In the genomic region with DNA sequence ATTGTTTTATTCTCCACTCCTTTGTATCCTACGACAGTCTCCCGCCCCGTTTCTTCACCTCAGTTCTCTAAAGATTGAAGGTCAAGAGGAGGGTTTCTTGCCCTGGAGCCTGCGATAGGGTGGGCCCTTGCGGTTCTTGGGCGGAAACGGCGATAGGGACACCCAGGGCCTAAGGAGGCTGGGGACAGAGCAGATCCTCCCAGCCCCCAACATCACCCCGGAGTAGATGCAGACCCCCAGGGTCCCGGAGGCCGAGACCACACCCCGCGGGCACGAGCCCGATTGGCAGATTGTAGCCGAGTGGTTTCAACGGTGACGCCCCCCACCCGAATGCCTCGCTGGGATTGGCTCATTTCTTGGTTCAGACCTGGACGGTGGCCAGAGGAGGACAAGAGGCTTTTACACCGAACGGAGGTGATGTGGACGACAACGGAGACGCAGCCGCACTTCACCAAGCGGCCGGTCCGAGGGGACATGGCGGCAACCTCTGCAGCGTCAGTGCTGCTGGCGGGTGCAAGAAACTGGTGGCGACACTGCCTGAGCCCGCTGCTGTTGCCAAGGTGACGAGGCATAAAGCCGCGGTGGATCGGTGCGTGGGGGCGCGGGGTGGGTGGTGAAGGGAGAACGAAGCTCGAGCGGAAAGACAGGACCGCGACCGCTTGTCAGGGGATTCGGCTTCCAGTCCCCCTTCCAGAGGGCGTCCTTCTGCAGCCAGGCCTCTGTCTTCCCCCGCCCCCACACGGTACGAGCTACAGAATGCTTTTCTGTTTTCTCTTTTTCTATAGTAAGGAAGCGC, we compare ENCODE assay signal across 1 cellular context.
TF ChIP-seq lines count a peak whose summit lies in the region.

No MANE protein-coding gene starts in this region.

TF ChIP-seq in HEK293, 187 proteins besides CTCF, POLR2A, EP300 and RAD21 (continued from another document):
- TF ChIP-seq FEZF1 (tag by site-specific recombination; IDR thresholded peaks at IDR 0.05) (no peak), ZNF184 (tag by site-specific recombination; IDR thresholded peaks at IDR 0.05) (no peak), ZNF596 (tag by site-specific recombination; IDR thresholded peaks at IDR 0.05) (no peak), ZNF660 (tag by site-specific recombination; IDR thresholded peaks at IDR 0.05) (no peak; the same call in none of the 2 replicates), ZNF24 (tag by site-specific recombination; IDR thresholded peaks at IDR 0.05) (no peak), ZBTB11 (tag by site-specific recombination; conservative IDR thresholded peaks at IDR 0.05; ENCODE audit: low read depth) (no peak), ZNF777 (tag by site-specific recombination; IDR thresholded peaks at IDR 0.05; ENCODE audit: borderline replicate concordance) (no peak), SP3 (tag by site-specific recombination; IDR thresholded peaks at IDR 0.05) (peak; percentile 66), KLF9 (tag by site-specific recombination; IDR thresholded peaks at IDR 0.05; ENCODE audit: low read depth) (peak; percentile 59), ZNF521 (tag by site-specific recombination; IDR thresholded peaks at IDR 0.05) (no peak), KLF10 (tag by site-specific recombination; IDR thresholded peaks at IDR 0.05) (no peak), ZNF266 (tag by site-specific recombination; IDR thresholded peaks at IDR 0.05; ENCODE audit: low read depth) (no peak), ZNF362 (tag by site-specific recombination; IDR thresholded peaks at IDR 0.05) (no peak), SP7 (tag by site-specific recombination; IDR thresholded peaks at IDR 0.05) (peak; percentile 76), OSR2 (tag by site-specific recombination; IDR thresholded peaks at IDR 0.05) (no peak), ZNF768 (tag by site-specific recombination; IDR thresholded peaks at IDR 0.05) (no peak), ZNF146 (tag by site-specific recombination; IDR thresholded peaks at IDR 0.05) (no peak), ZNF274 (IDR thresholded peaks at IDR 0.05; ENCODE audit: low read length) (no peak), ZNF274 (tag by site-specific recombination; IDR thresholded peaks at IDR 0.05; ENCODE audit: borderline replicate concordance) (no peak), ATF2 (tag by site-specific recombination; IDR thresholded peaks at IDR 0.05; ENCODE audit: low read depth) (no peak), ZNF416 (tag by site-specific recombination; IDR thresholded peaks at IDR 0.05) (no peak)
- TF ChIP-seq, protein P1, sequence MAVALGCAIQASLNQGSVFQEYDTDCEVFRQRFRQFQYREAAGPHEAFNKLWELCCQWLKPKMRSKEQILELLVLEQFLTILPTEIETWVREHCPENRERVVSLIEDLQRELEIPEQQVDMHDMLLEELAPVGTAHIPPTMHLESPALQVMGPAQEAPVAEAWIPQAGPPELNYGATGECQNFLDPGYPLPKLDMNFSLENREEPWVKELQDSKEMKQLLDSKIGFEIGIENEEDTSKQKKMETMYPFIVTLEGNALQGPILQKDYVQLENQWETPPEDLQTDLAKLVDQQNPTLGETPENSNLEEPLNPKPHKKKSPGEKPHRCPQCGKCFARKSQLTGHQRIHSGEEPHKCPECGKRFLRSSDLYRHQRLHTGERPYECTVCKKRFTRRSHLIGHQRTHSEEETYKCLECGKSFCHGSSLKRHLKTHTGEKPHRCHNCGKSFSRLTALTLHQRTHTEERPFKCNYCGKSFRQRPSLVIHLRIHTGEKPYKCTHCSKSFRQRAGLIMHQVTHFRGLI (tag by site-specific recombination; IDR thresholded peaks at IDR 0.05) = no peak
